9 cellular contexts compared by ENCODE assay signal in genomic region chr11:123174196-123175183, GRCh38. TPM values are rescaled to one million over a fixed set of nuclear protein-coding genes. Genes with fewer than 3 reads are reported as not detected.
DNase-seq lines count a peak whose midpoint lies in the region; ATAC-seq, FAIRE-seq and TF ChIP-seq lines count a peak whose summit lies in the region.
"Had no signal": no experiment of that assay in that cellular context is flagged by ENCODE, and none has a peak within 500 bp of the region (broad histone marks: within the 10 kb centered on the region; RNA-seq: fewer than 3 reads in every experiment).

No MANE protein-coding gene starts in this region.

- H3K27ac Mint-ChIP-seq in type B pancreatic cell: peak overlapping the region; percentile 9

- H3K18ac ChIP-seq in IMR-90 (ENCODE audit: low read depth, low read length): peak overlapping the region; percentile 99

- no peak for TF ChIP-seq EP300 in HepG2 (IDR thresholded peaks at IDR 0.05; ENCODE audit: low read depth in 2 of 2, low read length in 2 of 2)
- no peak for TF ChIP-seq EP300 in HepG2 (CRISPR knock-in tag; IDR thresholded peaks at IDR 0.05; ENCODE audit: borderline replicate concordance)

- WGBS in IMR-90 (ENCODE audit: extremely low coverage in 2 of 2, insufficient read length in 1 of 2), 2 experiments: no CpG with 5 or more reads among the region's 7 CpGs
- 23% methylated on average over 6 of the region's 7 CpGs for WGBS in mammary epithelial cell (ENCODE audit: low coverage, missing lambda C conversion rate)
- WGBS in HepG2 (ENCODE audit: low lambda C conversion rate): 18% methylated on average over 7 of the region's 7 CpGs

- intact Hi-C loops in IMR-90 (cut with micrococcal nuclease) (loop anchor here (1.0 kb wide), 1 partner anchor 14 kb away; no protein-coding TSS in a partner anchor), mammary epithelial cell (cut with micrococcal nuclease) (loop anchor here (1.0 kb wide), 1 partner anchor 20 kb away; no protein-coding TSS in a partner anchor), HepG2 (cut with micrococcal nuclease; ENCODE audit: unreplicated experiment) (no loop called here)

- POLR2A ChIA-PET in IMR-90 (lab: Charles Lee; ENCODE audit: unreplicated experiment) (interaction anchor here (1.0 to 1.5 kb wide), 2 partner anchors 8 to 18 kb away, joined by 3 read pairs; no protein-coding TSS in a partner anchor), HepG2 (lab: Yijun Ruan, JAX) (no interaction called here)

- peak overlapping the region; percentile 97 for H2BK15ac ChIP-seq in IMR-90 (ENCODE audit: low read depth, low read length)

- H3K27me3 ChIP-seq in IMR-90 (ENCODE audit: control insufficient read depth, insufficient read depth, low read length): no peaks in the 10 kb centered on the region
- no peaks in the 10 kb centered on the region for H3K27me3 ChIP-seq in mammary epithelial cell (ENCODE audit: insufficient read depth, low read length)
- peaks cover 0 to 1% of the 10 kb centered on the region in 2 experiments; a peak in 1 of 5 replicates for H3K27me3 ChIP-seq in HepG2 (ENCODE audit: control insufficient read depth in 1 of 2, insufficient read depth in 2 of 2, low read length in 2 of 2)

- peak overlapping the region; percentile 97 for H2BK120ac ChIP-seq in IMR-90 (ENCODE audit: low read depth, low read length)

- FAIRE-seq in HepG2 (lab: Jason Lieb, UNC): no peak

- H3K4me3 ChIP-seq in IMR-90 (ENCODE audit: insufficient read depth, low read depth, low read length): no peak overlapping the region
- H3K4me3 ChIP-seq in mammary epithelial cell (replicated peaks in 1 of 3; ENCODE audit: insufficient read depth in 1 of 3, low read depth in 2 of 3, low read length in 3 of 3): no peak overlapping the region
- no peak overlapping the region for H3K4me3 ChIP-seq in HepG2 (replicated peaks in 1 of 3; ENCODE audit: insufficient read depth in 1 of 3, low read depth in 2 of 3, low read length in 3 of 3)

- peak overlapping the region; percentile 99 for H2BK5ac ChIP-seq in IMR-90 (ENCODE audit: low read depth, low read length, poor library complexity, severe bottlenecking)

- H3K9ac ChIP-seq in IMR-90 (ENCODE audit: low read depth, low read length) (peak overlapping the region; percentile 71), mammary epithelial cell (ENCODE audit: insufficient read depth, low read length) (no peak overlapping the region), HepG2 (ENCODE audit: insufficient read depth, low read depth, low read length) (no peak overlapping the region)

- H3K23ac ChIP-seq in IMR-90 (ENCODE audit: low read depth, low read length): peak overlapping the region; percentile 92

- TF ChIP-seq CTCF in IMR-90 (conservative IDR thresholded peaks at IDR 0.05; ENCODE audit: low read depth, low read length): no peak
- no peak for TF ChIP-seq CTCF in mammary epithelial cell (conservative IDR thresholded peaks at IDR 0.05 in 1 of 2, IDR thresholded peaks at IDR 0.05 in 1 of 2; ENCODE audit: extremely low read depth in 1 of 2, insufficient read depth in 1 of 2, low read depth in 1 of 2, low read length in 2 of 2)
- no peak for TF ChIP-seq CTCF in HepG2 (CRISPR knock-in tag; IDR thresholded peaks at IDR 0.05)
- TF ChIP-seq CTCF in type B pancreatic cell (conservative IDR thresholded peaks at IDR 0.05): no peak

- TF ChIP-seq RAD21 in IMR-90 (IDR thresholded peaks at IDR 0.05; ENCODE audit: low read length) (0 out of 2 replicates have a peak, but pooled peaks have one; percentile 16), HepG2 (CRISPR knock-in tag; IDR thresholded peaks at IDR 0.05) (no peak)

- H4K5ac ChIP-seq in IMR-90 (ENCODE audit: low read depth, low read length): peak overlapping the region; percentile 68

- BruUV-seq in IMR-90 (replicated peaks; lab: Mats Ljungman, UMichigan) (no TSS peak), mammary epithelial cell (replicated peaks; lab: Mats Ljungman, UMichigan) (no TSS peak), HepG2 (replicated peaks; lab: Mats Ljungman, UMichigan) (no TSS peak)

- H3K36me3 Mint-ChIP-seq in type B pancreatic cell: peaks cover 28% of the 10 kb centered on the region

- H3K4ac ChIP-seq in IMR-90 (ENCODE audit: low read depth, low read length): peak overlapping the region; percentile 95

- peaks cover 23% of the 10 kb centered on the region for H3K4me1 ChIP-seq in IMR-90 (ENCODE audit: control insufficient read depth, insufficient read depth, low read length)
- H3K4me1 ChIP-seq in mammary epithelial cell (ENCODE audit: insufficient read depth, low read length): peaks cover 32% of the 10 kb centered on the region
- no peaks in the 10 kb centered on the region for H3K4me1 ChIP-seq in HepG2 (ENCODE audit: insufficient read depth, low read length)

- peak overlapping the region; percentile 86 for H3K56ac ChIP-seq in IMR-90 (ENCODE audit: extremely low read depth, insufficient read depth, low read length)

- CTCF ChIA-PET in IMR-90 (lab: Yijun Ruan, JAX) (interaction anchor here (0.5 to 2.8 kb wide), 7 partner anchors 9 to 87 kb away, joined by 3 to 8 read pairs (median 4); no protein-coding TSS in a partner anchor), mammary epithelial cell (lab: Charles Lee; ENCODE audit: low non-redundant PET) (no interaction called here), HepG2 (lab: Yijun Ruan, JAX; ENCODE audit: low intra/inter-chr PET ratio, low total read pairs) (no interaction called here)

- peaks cover 39% of the 10 kb centered on the region for H3K4me1 Mint-ChIP-seq in type B pancreatic cell (ENCODE audit: unreplicated experiment)

- H3K9me1 ChIP-seq in IMR-90 (ENCODE audit: insufficient read depth, low read length): peaks cover 32% of the 10 kb centered on the region

- H3K14ac ChIP-seq in IMR-90 (replicated peaks; ENCODE audit: low read depth, low read length): peak overlapping the region; percentile 89

- H2BK20ac ChIP-seq in IMR-90 (ENCODE audit: low read depth, low read length): peak overlapping the region; percentile 97

- H3K27ac ChIP-seq in IMR-90 (ENCODE audit: insufficient read depth, low read length) (peak overlapping the region; percentile 97), mammary epithelial cell (ENCODE audit: insufficient read depth, low read depth, low read length) (peak overlapping the region; percentile 71), HepG2 (ENCODE audit: extremely low read length, insufficient read depth, low read length) (no peak overlapping the region), caudate nucleus (ENCODE audit: low read depth, low read length) (no peak overlapping the region)

- H3K79me2 ChIP-seq in mammary epithelial cell (ENCODE audit: insufficient read depth, low read length) (peaks cover 38% of the 10 kb centered on the region), HepG2 (ENCODE audit: insufficient read depth, low read length) (no peaks in the 10 kb centered on the region)

- TF ChIP-seq POLR2A in IMR-90 (IDR thresholded peaks at IDR 0.05; ENCODE audit: low read depth, low read length) (0 out of 2 replicates have a peak, but pooled peaks have one; percentile 2), HepG2 (IDR thresholded peaks at IDR 0.05; ENCODE audit: insufficient read depth in 1 of 2, low read depth in 2 of 2, low read length in 2 of 2) (no peak)

- H3K9me3 ChIP-seq in IMR-90 (ENCODE audit: control insufficient read depth, insufficient read depth, low read length) (no peaks in the 10 kb centered on the region), mammary epithelial cell (replicated peaks; ENCODE audit: insufficient read depth, low read length) (no peaks in the 10 kb centered on the region), HepG2 (ENCODE audit: low read length) (no peaks in the 10 kb centered on the region)

- no peak overlapping the region for H2AK9ac ChIP-seq in IMR-90 (replicated peaks; ENCODE audit: low read depth, low read length, poor library complexity)

- H2AFZ ChIP-seq in IMR-90 (replicated peaks; ENCODE audit: low read length, poor library complexity) (no peak overlapping the region), mammary epithelial cell (ENCODE audit: low read depth, low read length) (no peak overlapping the region), HepG2 (ENCODE audit: low read length) (no peak overlapping the region)

- H2AK5ac ChIP-seq in IMR-90 (ENCODE audit: low read depth, low read length): peak overlapping the region; percentile 99

- H3K27me3 Mint-ChIP-seq in type B pancreatic cell: no peaks in the 10 kb centered on the region

- peak overlapping the region; percentile 97 for H4K91ac ChIP-seq in IMR-90 (ENCODE audit: insufficient read depth, low read depth, low read length)

- in situ Hi-C loops in IMR-90 (cut with MboI; ENCODE audit: low sequenced_read_pairs) (loop anchor here (10.0 to 25.0 kb wide), 3 partner anchors 70 to 987 kb away; no protein-coding TSS in a partner anchor), mammary epithelial cell (cut with MboI; ENCODE audit: low sequenced_read_pairs in 2 of 2) (no loop called here), HepG2 (cut with HindIII; ENCODE audit: extremely low pct_ligation_motif_present, low pct_unique_long_range_greater_than_20kb) (no loop called here), G401 (cut with HindIII; ENCODE audit: low sequenced_read_pairs) (loop anchor here (5.0 kb wide), 1 partner anchor 57 kb away; no protein-coding TSS in a partner anchor)

- peak overlapping the region; percentile 92 to 95 for H4K8ac ChIP-seq in IMR-90 (ENCODE audit: low read depth in 2 of 2, low read length in 2 of 2)

- H3K4me2 ChIP-seq in IMR-90 (ENCODE audit: low read depth, low read length) (peak overlapping the region; percentile 44; the same call in 1 of the 2 replicates), mammary epithelial cell (ENCODE audit: insufficient read depth, low read depth, low read length) (peak overlapping the region; percentile 51), HepG2 (ENCODE audit: low read depth, low read length) (no peak overlapping the region)

- dilution Hi-C loops in IMR-90 (cut with HindIII; ENCODE audit: low sequenced_read_pairs, unreplicated experiment): no loop called here
- dilution Hi-C loops in mammary epithelial cell (cut with HindIII; ENCODE audit: low sequenced_read_pairs): loop anchor here (5.0 kb wide), 2 partner anchors 38 to 57 kb away; no protein-coding TSS in a partner anchor

- DNase-seq in IMR-90 (peak; percentile 99), mammary epithelial cell (peak; percentile 77), HepG2 (ENCODE audit: low spot score) (no peak), type B pancreatic cell (ENCODE audit: extremely low spot score, unreplicated experiment) (no peak), caudate nucleus (lab: John Stamatoyannopoulos, UW) (no peak), RPMI8226 (no peak), HPDE6-E6E7 (ENCODE audit: extremely low spot score) (no peak), G401 (ENCODE audit: low spot score) (no peak)
- DNase-seq: stimulated activated CD4-positive, alpha-beta T cell treated with anti-CD3 and anti-CD28 coated beads, Interleukin-4, amount 100 ng/mL, for 4 hours had no signal

- H3K36me3 ChIP-seq in IMR-90 (ENCODE audit: control insufficient read depth, insufficient read depth, low read length) (peaks cover 34% of the 10 kb centered on the region), mammary epithelial cell (ENCODE audit: insufficient read depth, low read length) (peaks cover 3% of the 10 kb centered on the region), HepG2 (replicated peaks in 1 of 2; ENCODE audit: control insufficient read depth in 1 of 2, insufficient read depth in 2 of 2, low read length in 2 of 2) (no peaks in the 10 kb centered on the region)

- peaks cover 30 to 74% of the 10 kb centered on the region in 2 experiments for H3K79me1 ChIP-seq in IMR-90 (ENCODE audit: low read depth in 1 of 2, low read length in 2 of 2)

- no peaks in the 10 kb centered on the region for H3K9me3 Mint-ChIP-seq in type B pancreatic cell

- peak overlapping the region; percentile 22 for H3K4me3 Mint-ChIP-seq in type B pancreatic cell

- ATAC-seq in IMR-90 (ENCODE audit: low read depth) (peak; percentile 62), HepG2 (no peak)

- H4K20me1 ChIP-seq in IMR-90 (ENCODE audit: insufficient read depth, low read length) (peaks cover 3% of the 10 kb centered on the region; the same call in 1 of the 2 replicates), mammary epithelial cell (ENCODE audit: insufficient read depth, low read length) (no peaks in the 10 kb centered on the region), HepG2 (ENCODE audit: insufficient read depth, low read length) (no peaks in the 10 kb centered on the region)

RNA-seq across cellular contexts. Expression of gene CLMP, which starts 20.6 kb away (rescaled TPM):
- 54.7 and 56.1 TPM in 2 replicates for total RNA-seq in IMR-90 (2012; rRNA removed)
- polyA plus RNA-seq in IMR-90 (2012; rRNA removed): 78.9 and 95.7 TPM in 2 replicates
- polyA plus RNA-seq in IMR-90 (2012; cell fraction: cytosol; rRNA removed): 50.5 and 121 TPM in 2 replicates
- polyA plus RNA-seq in IMR-90 (2012; cell fraction: nucleus; rRNA removed; ENCODE audit: low replicate concordance): 20.7 and 92.9 TPM in 2 replicates
- total RNA-seq in mammary epithelial cell: 100 to 1,000 TPM; 110 to 175 TPM
- 95.5 TPM for polyA plus RNA-seq in mammary epithelial cell
- 121 TPM for polyA minus RNA-seq in mammary epithelial cell
- not detected in 2 replicates for total RNA-seq in HepG2 (2016; rRNA removed; fragmentation: Illumina TruSeq; extraction: Trizol)
- total RNA-seq in HepG2 (2016; cell fraction: cytosol; rRNA removed; fragmentation: Illumina TruSeq; extraction: Trizol; ENCODE audit: low read depth): not detected in 2 replicates
- not detected in 2 replicates for total RNA-seq in HepG2 (2016; cell fraction: insoluble cytoplasmic fraction; rRNA removed; fragmentation: Illumina TruSeq; extraction: Trizol)
- not detected in 2 replicates for total RNA-seq in HepG2 (2016; cell fraction: membrane; rRNA removed; fragmentation: Illumina TruSeq; extraction: Trizol)
- total RNA-seq in HepG2 (2016; cell fraction: nucleus; rRNA removed; fragmentation: Illumina TruSeq; extraction: Trizol): not detected in 2 replicates
- not detected in 2 replicates for polyA plus RNA-seq in HepG2 (2011; rRNA removed)
- polyA plus RNA-seq in HepG2 (2011; cell fraction: cytosol; rRNA removed): not detected in 2 replicates
- polyA plus RNA-seq in HepG2 (2011; cell fraction: nucleus; rRNA removed): not detected in 2 replicates
- not detected in 2 replicates for polyA plus RNA-seq in HepG2 (2012)
- not detected in 2 replicates for polyA plus RNA-seq in HepG2 (2016; cell fraction: cytosol; fragmentation: Illumina TruSeq; extraction: Trizol; ENCODE audit: low read depth)
- polyA plus RNA-seq in HepG2 (2016; cell fraction: insoluble cytoplasmic fraction; fragmentation: Illumina TruSeq; extraction: Trizol; ENCODE audit: low read depth): not detected in 2 replicates
- polyA plus RNA-seq in HepG2 (2016; cell fraction: membrane; fragmentation: Illumina TruSeq; extraction: Trizol; ENCODE audit: low read depth): not detected in 2 replicates
- polyA plus RNA-seq in HepG2 (2016; cell fraction: nucleus; fragmentation: Illumina TruSeq; extraction: Trizol; ENCODE audit: insufficient read depth, low read depth): not detected in 2 replicates
- polyA minus RNA-seq in HepG2 (2011; rRNA and poly(A)+ RNA removed; ENCODE audit: low replicate concordance): 64.2 TPM in 1 of 2 replicates, not detected in the other
- not detected in 2 replicates for polyA minus RNA-seq in HepG2 (2011; cell fraction: cytosol; rRNA and poly(A)+ RNA removed)
- 0.64 TPM in 1 of 2 replicates, not detected in the other for polyA minus RNA-seq in HepG2 (2011; cell fraction: nucleus; rRNA and poly(A)+ RNA removed)
- total RNA-seq in type B pancreatic cell (ENCODE audit: low replicate concordance): 3.6 and 65.7 TPM in 2 replicates
- 0.37 and 2.5 TPM in 2 replicates for total RNA-seq in G401 (2014; rRNA removed; shearing (Covaris generic))

Comparison
In these comparisons a context has a peak if more than half of its experiments do, and no peak if none do; other contexts are left out.
1. DNase-seq: peak in IMR-90 (single experiment) and mammary epithelial cell (single experiment); none in HepG2 (single experiment), type B pancreatic cell (single experiment), caudate nucleus (0 of 61), RPMI8226 (single experiment), HPDE6-E6E7 (single experiment) and G401 (single experiment).
2. H3K27ac ChIP-seq: peak in IMR-90 (single experiment) and mammary epithelial cell (single experiment); none in HepG2 (single experiment) and caudate nucleus (single experiment).
3. in situ Hi-C loops: an anchor here in IMR-90 (10.0 to 25.0 kb wide) and G401 (5.0 kb wide); none called in mammary epithelial cell and HepG2.